25 cellular contexts compared by ENCODE assay signal in the genomic region with DNA sequence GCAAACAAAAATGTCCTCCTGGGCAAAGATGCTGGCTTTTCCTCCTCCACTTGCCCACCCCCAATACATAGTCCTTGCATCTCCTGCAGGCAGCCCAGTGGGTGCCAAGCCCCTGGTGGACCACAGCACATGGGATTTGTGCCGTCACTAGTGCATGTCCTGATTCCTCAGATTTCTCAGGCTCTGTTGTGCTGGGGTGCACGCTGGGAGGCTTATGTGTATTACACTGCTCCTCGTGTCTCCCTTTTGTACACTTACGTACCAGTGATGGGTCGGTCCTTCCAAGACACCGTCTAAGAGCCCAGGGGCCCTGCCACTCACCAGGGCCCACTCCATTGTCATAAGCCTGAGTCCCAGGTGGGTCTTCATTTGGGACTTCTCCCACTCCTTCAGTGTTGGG.
DNase-seq lines count a peak whose midpoint lies in the region; ATAC-seq, FAIRE-seq and TF ChIP-seq lines count a peak whose summit lies in the region.
"Had no signal": no experiment of that assay in that cellular context is flagged by ENCODE, and none has a peak within 500 bp of the region (broad histone marks: within the 10 kb centered on the region; RNA-seq: fewer than 3 reads in every experiment).

No MANE protein-coding gene starts in this region.

- H2AFZ ChIP-seq in HepG2 (ENCODE audit: low read length), result no peak overlapping the region
- no peak overlapping the region for H2AFZ ChIP-seq in osteoblast (ENCODE audit: low read length)
- H2AFZ ChIP-seq in neural progenitor cell (replicated peaks), result no peak overlapping the region

- no peaks in the 10 kb centered on the region for H4K20me1 ChIP-seq in HepG2 (ENCODE audit: insufficient read depth, low read length)
- no peaks in the 10 kb centered on the region for H4K20me1 ChIP-seq in osteoblast (ENCODE audit: insufficient read depth, low read length)
- no peaks in the 10 kb centered on the region for H4K20me1 ChIP-seq in neural progenitor cell (ENCODE audit: low read depth)

- H3K4me3 ChIP-seq in right lobe of liver (no peak overlapping the region), HepG2 (replicated peaks in 1 of 3; ENCODE audit: insufficient read depth in 1 of 3, low read depth in 2 of 3, low read length in 3 of 3) (no peak overlapping the region), osteoblast (ENCODE audit: insufficient read depth, low read length) (no peak overlapping the region), SJCRH30 (no peak overlapping the region), neural progenitor cell (no peak overlapping the region)
- H3K4me3 ChIP-seq: Peyer's patch had no signal

- no peaks in the 10 kb centered on the region for H3K27me3 ChIP-seq in right lobe of liver
- H3K27me3 ChIP-seq in HepG2 (ENCODE audit: control insufficient read depth in 1 of 2, insufficient read depth in 2 of 2, low read length in 2 of 2), result peaks cover 4 to 19% of the 10 kb centered on the region in 2 experiments; a peak in 3 of 5 replicates
- peaks cover 7% of the 10 kb centered on the region for H3K27me3 ChIP-seq in osteoblast (ENCODE audit: insufficient read depth, low read length)
- H3K27me3 ChIP-seq in SJCRH30, result no peaks in the 10 kb centered on the region; the same call in 1 of the 2 replicates
- no peaks in the 10 kb centered on the region for H3K27me3 ChIP-seq in neural progenitor cell
- H3K27me3 ChIP-seq: Peyer's patch had no signal

- no peaks in the 10 kb centered on the region for H3K36me3 ChIP-seq in right lobe of liver
- no peaks in the 10 kb centered on the region for H3K36me3 ChIP-seq in HepG2 (replicated peaks in 1 of 2; ENCODE audit: control insufficient read depth in 1 of 2, insufficient read depth in 2 of 2, low read length in 2 of 2)
- no peaks in the 10 kb centered on the region for H3K36me3 ChIP-seq in osteoblast (ENCODE audit: insufficient read depth, low read length)
- H3K36me3 ChIP-seq in SJCRH30, result no peaks in the 10 kb centered on the region
- H3K36me3 ChIP-seq in neural progenitor cell, result no peaks in the 10 kb centered on the region
- H3K36me3 ChIP-seq: Peyer's patch had no signal

- no peaks in the 10 kb centered on the region for H3K36me3 Mint-ChIP-seq in activated T-cell treated with anti-CD3 and anti-CD28 coated beads, Interleukin-2, amount 50 U/mL, for 4 hours (ENCODE audit: insufficient read depth)
- H3K36me3 Mint-ChIP-seq in neural progenitor cell, result no peaks in the 10 kb centered on the region
- H3K36me3 Mint-ChIP-seq: CD8-positive, alpha-beta T cell had no signal

- whole genome bisulfite sequencing in right lobe of liver (ENCODE audit: insufficient coverage, low coverage, low lambda C conversion rate, missing lambda C conversion rate), result 78% methylated on average over 5 of the region's 6 CpGs
- WGBS in HepG2 (ENCODE audit: low lambda C conversion rate), result 24% methylated on average over 5 of the region's 6 CpGs

- CTCF ChIA-PET in HepG2 (lab: Yijun Ruan, JAX; ENCODE audit: low intra/inter-chr PET ratio, low total read pairs), result no interaction called here

- H3K27me3 Mint-ChIP-seq in activated T-cell treated with anti-CD3 and anti-CD28 coated beads, Interleukin-2, amount 50 U/mL, for 4 hours (ENCODE audit: low read depth), result peaks cover 5% of the 10 kb centered on the region
- H3K27me3 Mint-ChIP-seq in neural progenitor cell (ENCODE audit: insufficient read depth, low read depth), result peaks cover 14% of the 10 kb centered on the region

- no peak overlapping the region for H3K4me2 ChIP-seq in HepG2 (ENCODE audit: low read depth, low read length)
- no peak overlapping the region for H3K4me2 ChIP-seq in osteoblast (ENCODE audit: insufficient read depth, low read length)
- no peak overlapping the region for H3K4me2 ChIP-seq in neural progenitor cell

- no peak for TF ChIP-seq POLR2A in right lobe of liver (IDR thresholded peaks at IDR 0.05)
- no peak for TF ChIP-seq POLR2A in HepG2 (IDR thresholded peaks at IDR 0.05; ENCODE audit: insufficient read depth in 1 of 2, low read depth in 2 of 2, low read length in 2 of 2)

- no peak for ATAC-seq in activated T-cell treated with anti-CD3 and anti-CD28 coated beads, Interleukin-2, amount 50 U/mL, for 4 hours
- ATAC-seq in right lobe of liver (no peak), HepG2 (no peak)
- ATAC-seq: CD8-positive, alpha-beta T cell had no signal

- TF ChIP-seq EP300 in HepG2 (IDR thresholded peaks at IDR 0.05; ENCODE audit: low read depth in 2 of 2, low read length in 2 of 2) (no peak), HepG2 (CRISPR knock-in tag; IDR thresholded peaks at IDR 0.05; ENCODE audit: borderline replicate concordance) (no peak)

- H3K27ac ChIP-seq in right lobe of liver (no peak overlapping the region), HepG2 (ENCODE audit: extremely low read length, insufficient read depth, low read length) (no peak overlapping the region), osteoblast (ENCODE audit: low read depth, low read length) (no peak overlapping the region), SJCRH30 (no peak overlapping the region), neural progenitor cell (no peak overlapping the region)
- H3K27ac ChIP-seq: 22Rv1, C4-2B, Peyer's patch had no signal

- peak; percentile 4 for DNase-seq in activated T-cell treated with anti-CD3 and anti-CD28 coated beads, Interleukin-2, amount 50 U/mL, for 1 hour
- no peak for DNase-seq in activated T-cell treated with anti-CD3 and anti-CD28 coated beads, Interleukin-2, amount 50 U/mL, for 4 hours
- peak in 2 of 3 donors; percentile 15 to 21 for DNase-seq in right lobe of liver
- no peak for DNase-seq in HepG2 (ENCODE audit: low spot score)
- DNase-seq in osteoblast (ENCODE audit: insufficient read length, low spot score, missing footprints), result peak; percentile 78
- DNase-seq in SJCRH30, result no peak
- DNase-seq in cerebellum (ENCODE audit: low spot score), result no peak
- DNase-seq in neural progenitor cell (ENCODE audit: low spot score), result no peak
- DNase-seq: Caco-2; CD8-positive, alpha-beta T cell; Karpas-422; NCI-H1092; NCI-H1417 treated with DMSO at 0.1 percent for 48 hours; NCI-H187; NCI-H2081 treated with DMSO at 0.1 percent for 48 hours; NCI-H2171; NCI-H226; NCI-H510A; NCI-H69 had no signal

- no peak overlapping the region for H3K4me3 Mint-ChIP-seq in activated T-cell treated with anti-CD3 and anti-CD28 coated beads, Interleukin-2, amount 50 U/mL, for 4 hours
- H3K4me3 Mint-ChIP-seq in neural progenitor cell, result no peak overlapping the region
- H3K4me3 Mint-ChIP-seq: B cell; CD8-positive, alpha-beta T cell had no signal

- FAIRE-seq in HepG2 (lab: Jason Lieb, UNC), result no peak
- FAIRE-seq: G401.6, H54 had no signal

- TF ChIP-seq CTCF in right lobe of liver (IDR thresholded peaks at IDR 0.05), result no peak
- TF ChIP-seq CTCF in HepG2 (CRISPR knock-in tag; IDR thresholded peaks at IDR 0.05), result no peak
- no peak for TF ChIP-seq CTCF in osteoblast (IDR thresholded peaks at IDR 0.05; ENCODE audit: extremely low read depth, low read depth, low read length)
- TF ChIP-seq CTCF in neural progenitor cell (IDR thresholded peaks at IDR 0.05), result no peak

- intact Hi-C loops in right lobe of liver (cut with DNase I) (no loop called here), HepG2 (cut with micrococcal nuclease; ENCODE audit: unreplicated experiment) (no loop called here)

- in situ Hi-C loops in HepG2 (cut with HindIII; ENCODE audit: extremely low pct_ligation_motif_present, low pct_unique_long_range_greater_than_20kb), result no loop called here

- no peaks in the 10 kb centered on the region for H3K9me3 ChIP-seq in right lobe of liver
- peaks cover 13% of the 10 kb centered on the region for H3K9me3 ChIP-seq in HepG2 (ENCODE audit: low read length)
- H3K9me3 ChIP-seq in osteoblast (ENCODE audit: low read depth, low read length), result peaks cover 7% of the 10 kb centered on the region
- peaks cover 8% of the 10 kb centered on the region for H3K9me3 ChIP-seq in SJCRH30 (replicated peaks)
- no peaks in the 10 kb centered on the region for H3K9me3 ChIP-seq in neural progenitor cell (ENCODE audit: low read depth)

- H3K9me3 Mint-ChIP-seq in activated T-cell treated with anti-CD3 and anti-CD28 coated beads, Interleukin-2, amount 50 U/mL, for 4 hours, result peaks cover 10% of the 10 kb centered on the region
- peaks cover 25% of the 10 kb centered on the region for H3K9me3 Mint-ChIP-seq in neural progenitor cell

- H3K79me2 ChIP-seq in HepG2 (ENCODE audit: insufficient read depth, low read length) (no peaks in the 10 kb centered on the region), osteoblast (ENCODE audit: insufficient read depth, low read length) (no peaks in the 10 kb centered on the region), neural progenitor cell (ENCODE audit: low read depth) (no peaks in the 10 kb centered on the region)

- H3K4me1 ChIP-seq in right lobe of liver (no peaks in the 10 kb centered on the region), HepG2 (ENCODE audit: insufficient read depth, low read length) (no peaks in the 10 kb centered on the region), osteoblast (ENCODE audit: insufficient read depth, low read length) (no peaks in the 10 kb centered on the region), SJCRH30 (no peaks in the 10 kb centered on the region), neural progenitor cell (peaks cover 9% of the 10 kb centered on the region)
- H3K4me1 ChIP-seq: Caco-2, Peyer's patch had no signal

- no peak overlapping the region for H3K27ac Mint-ChIP-seq in neural progenitor cell
- H3K27ac Mint-ChIP-seq: B cell; CD8-positive, alpha-beta T cell had no signal

- H3K9ac ChIP-seq in HepG2 (ENCODE audit: insufficient read depth, low read depth, low read length) (no peak overlapping the region), neural progenitor cell (no peak overlapping the region)

- H3F3A ChIP-seq in neural progenitor cell (ENCODE audit: low read depth), result no peaks in the 10 kb centered on the region

- no peak for TF ChIP-seq RAD21 in HepG2 (CRISPR knock-in tag; IDR thresholded peaks at IDR 0.05)

- no TSS peak for BruUV-seq in HepG2 (replicated peaks; lab: Mats Ljungman, UMichigan)

- POLR2A ChIA-PET in HepG2 (lab: Yijun Ruan, JAX), result no interaction called here

- no peaks in the 10 kb centered on the region for H3K4me1 Mint-ChIP-seq in activated T-cell treated with anti-CD3 and anti-CD28 coated beads, Interleukin-2, amount 50 U/mL, for 4 hours (ENCODE audit: low read depth)
- peaks cover 8% of the 10 kb centered on the region for H3K4me1 Mint-ChIP-seq in neural progenitor cell
- H3K4me1 Mint-ChIP-seq: B cell had no signal

TF ChIP-seq in HepG2, 621 proteins besides CTCF, POLR2A, EP300 and RAD21 (continues in another document):
- TF ChIP-seq ERF (CRISPR knock-in tag; IDR thresholded peaks at IDR 0.05) (no peak), SCMH1 (CRISPR knock-in tag; IDR thresholded peaks at IDR 0.05; ENCODE audit: borderline replicate concordance) (no peak), ZNF766 (CRISPR knock-in tag; IDR thresholded peaks at IDR 0.05; ENCODE audit: borderline replicate concordance) (no peak), ZNF780A (CRISPR knock-in tag; IDR thresholded peaks at IDR 0.05) (no peak), AGO2 (optimal IDR thresholded peaks at IDR 0.05; ENCODE audit: low read depth, low read length) (no peak), ZNF501 (CRISPR knock-in tag; IDR thresholded peaks at IDR 0.05) (no peak), ZNF326 (CRISPR knock-in tag; IDR thresholded peaks at IDR 0.05; ENCODE audit: borderline replicate concordance) (no peak), NFRKB (IDR thresholded peaks at IDR 0.05) (no peak), ZBTB3 (CRISPR knock-in tag; IDR thresholded peaks at IDR 0.05; ENCODE audit: borderline replicate concordance, low read depth) (no peak), KAT2B (IDR thresholded peaks at IDR 0.05; ENCODE audit: borderline replicate concordance, low read depth, low read length) (no peak)

Comparison
In these comparisons a context has a peak if more than half of its experiments do, and no peak if none do; other contexts are left out.
1. DNase-seq: peak in activated T-cell treated with anti-CD3 and anti-CD28 coated beads, Interleukin-2, amount 50 U/mL, for 1 hour (single experiment), right lobe of liver (2 of 3) and osteoblast (single experiment); none in activated T-cell treated with anti-CD3 and anti-CD28 coated beads, Interleukin-2, amount 50 U/mL, for 4 hours (single experiment), HepG2 (single experiment), SJCRH30 (0 of 2), cerebellum (single experiment) and neural progenitor cell (single experiment).